ENCODE assay signal across 1 cellular context in the genomic region with DNA sequence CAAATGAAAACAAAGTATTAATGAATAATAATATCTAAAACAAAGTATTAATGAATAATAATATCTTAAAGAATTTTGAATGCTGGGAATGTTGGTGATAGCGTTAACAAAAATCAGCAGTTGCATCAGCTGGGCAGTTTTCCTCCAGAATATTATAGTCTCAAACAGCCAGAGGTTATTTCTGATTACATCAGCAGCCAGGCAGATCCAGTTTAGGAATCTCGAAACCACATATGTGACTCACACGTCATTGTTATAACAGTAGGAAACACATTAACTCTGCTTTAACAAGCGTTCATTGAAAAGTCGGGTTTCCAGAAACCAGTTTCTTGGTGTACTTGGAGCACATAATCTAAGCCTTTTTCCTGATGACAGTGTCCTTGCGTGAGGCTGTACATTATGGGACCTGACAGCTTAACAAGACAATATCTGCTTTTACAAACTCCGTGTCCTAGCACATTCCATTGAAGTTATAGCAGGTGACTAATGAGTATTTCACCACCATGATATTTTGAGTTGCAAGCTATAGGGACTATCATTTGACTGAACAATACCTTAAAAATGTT.
TF ChIP-seq lines count a peak whose summit lies in the region.

No MANE protein-coding gene starts in this region.

TF ChIP-seq in K562, 482 proteins besides CTCF, POLR2A, EP300 and RAD21 (continued from another document and continues in another):
- no peak for TF ChIP-seq ZNF668 (CRISPR knock-in tag; IDR thresholded peaks at IDR 0.05)
- TF ChIP-seq ETV6 (IDR thresholded peaks at IDR 0.05; ENCODE audit: borderline replicate concordance in 1 of 2, low read depth in 2 of 2, low read length in 1 of 2) = peak in 1 of 2 experiments; percentile 14; a peak in 1 of 4 replicates
- TF ChIP-seq ETV6 (CRISPR knock-in tag; IDR thresholded peaks at IDR 0.05; ENCODE audit: borderline replicate concordance) = no peak
- no peak for TF ChIP-seq YBX1 (IDR thresholded peaks at IDR 0.05)
- no peak for TF ChIP-seq THAP12 (CRISPR knock-in tag; IDR thresholded peaks at IDR 0.05)
- no peak for TF ChIP-seq FOXK2 (conservative IDR thresholded peaks at IDR 0.05 in 1 of 2, IDR thresholded peaks at IDR 0.05 in 1 of 2; ENCODE audit: low read depth in 2 of 2)
- TF ChIP-seq ATF6 (CRISPR knock-in tag; IDR thresholded peaks at IDR 0.05) = no peak
- no peak; the same call in 1 of the 2 replicates for TF ChIP-seq GATA2 (CRISPR knock-in tag; IDR thresholded peaks at IDR 0.05)
- peak; percentile 73 for TF ChIP-seq BRD9 (IDR thresholded peaks at IDR 0.05; ENCODE audit: low read depth, partially characterized antibody)
- no peak for TF ChIP-seq CREB3L1 (IDR thresholded peaks at IDR 0.05; ENCODE audit: borderline replicate concordance, low read depth)
- TF ChIP-seq TCF7 (IDR thresholded peaks at IDR 0.05; ENCODE audit: borderline replicate concordance) = no peak
- TF ChIP-seq DPF2 (IDR thresholded peaks at IDR 0.05) = peak; percentile 76
- no peak for TF ChIP-seq ZNF384 (IDR thresholded peaks at IDR 0.05; ENCODE audit: low read depth, low read length)
- TF ChIP-seq DACH1 (IDR thresholded peaks at IDR 0.05; ENCODE audit: partially characterized antibody) = peak; percentile 66
- TF ChIP-seq PTBP1 (IDR thresholded peaks at IDR 0.05; ENCODE audit: low read depth, low read length) = no peak
- peak; percentile 55; the same call in 1 of the 2 replicates for TF ChIP-seq NBN (IDR thresholded peaks at IDR 0.05; ENCODE audit: low read depth)
- no peak for TF ChIP-seq E2F3 (CRISPR knock-in tag; IDR thresholded peaks at IDR 0.05)
- TF ChIP-seq KAT2B (IDR thresholded peaks at IDR 0.05; ENCODE audit: low read depth, low read length) = no peak
- no peak for TF ChIP-seq RBM34 (IDR thresholded peaks at IDR 0.05; ENCODE audit: borderline replicate concordance, insufficient read depth, low read length)
- 0 out of 2 replicates have a peak, but pooled peaks have one; percentile 11 for TF ChIP-seq NR2C1 (IDR thresholded peaks at IDR 0.05)
- no peak; the same call in 1 of the 2 replicates for TF ChIP-seq NR2C1 (tag; IDR thresholded peaks at IDR 0.05)
- no peak for TF ChIP-seq FOXP1 (CRISPR knock-in tag; IDR thresholded peaks at IDR 0.05)
- TF ChIP-seq TCF7L2 (IDR thresholded peaks at IDR 0.05; ENCODE audit: low read depth, low read length) = no peak
- TF ChIP-seq CBX5 (IDR thresholded peaks at IDR 0.05; ENCODE audit: borderline replicate concordance, low read depth) = no peak
- TF ChIP-seq CHD4 (IDR thresholded peaks at IDR 0.05; ENCODE audit: insufficient read depth, insufficient replicate concordance, low read depth, low read length, poor library complexity, severe bottlenecking) = no peak
- TF ChIP-seq SP1 (CRISPR knock-in tag; IDR thresholded peaks at IDR 0.05) = no peak
- no peak for TF ChIP-seq FOXK1 (CRISPR knock-in tag; IDR thresholded peaks at IDR 0.05; ENCODE audit: borderline replicate concordance)
- TF ChIP-seq SIN3B (IDR thresholded peaks at IDR 0.05; ENCODE audit: low read depth) = no peak
- 0 out of 2 replicates have a peak, but pooled peaks have one; percentile 26 for TF ChIP-seq NFRKB (IDR thresholded peaks at IDR 0.05; ENCODE audit: low read depth)
- TF ChIP-seq, protein P1, sequence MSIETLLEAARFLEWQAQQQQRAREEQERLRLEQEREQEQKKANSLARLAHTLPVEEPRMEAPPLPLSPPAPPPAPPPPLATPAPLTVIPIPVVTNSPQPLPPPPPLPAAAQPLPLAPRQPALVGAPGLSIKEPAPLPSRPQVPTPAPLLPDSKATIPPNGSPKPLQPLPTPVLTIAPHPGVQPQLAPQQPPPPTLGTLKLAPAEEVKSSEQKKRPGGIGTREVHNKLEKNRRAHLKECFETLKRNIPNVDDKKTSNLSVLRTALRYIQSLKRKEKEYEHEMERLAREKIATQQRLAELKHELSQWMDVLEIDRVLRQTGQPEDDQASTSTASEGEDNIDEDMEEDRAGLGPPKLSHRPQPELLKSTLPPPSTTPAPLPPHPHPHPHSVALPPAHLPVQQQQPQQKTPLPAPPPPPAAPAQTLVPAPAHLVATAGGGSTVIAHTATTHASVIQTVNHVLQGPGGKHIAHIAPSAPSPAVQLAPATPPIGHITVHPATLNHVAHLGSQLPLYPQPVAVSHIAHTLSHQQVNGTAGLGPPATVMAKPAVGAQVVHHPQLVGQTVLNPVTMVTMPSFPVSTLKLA (conservative IDR thresholded peaks at IDR 0.05) = no peak
- peak; percentile 66 for TF ChIP-seq ZNF175 (CRISPR knock-in tag; IDR thresholded peaks at IDR 0.05; ENCODE audit: low read depth)
- TF ChIP-seq, protein P2, sequence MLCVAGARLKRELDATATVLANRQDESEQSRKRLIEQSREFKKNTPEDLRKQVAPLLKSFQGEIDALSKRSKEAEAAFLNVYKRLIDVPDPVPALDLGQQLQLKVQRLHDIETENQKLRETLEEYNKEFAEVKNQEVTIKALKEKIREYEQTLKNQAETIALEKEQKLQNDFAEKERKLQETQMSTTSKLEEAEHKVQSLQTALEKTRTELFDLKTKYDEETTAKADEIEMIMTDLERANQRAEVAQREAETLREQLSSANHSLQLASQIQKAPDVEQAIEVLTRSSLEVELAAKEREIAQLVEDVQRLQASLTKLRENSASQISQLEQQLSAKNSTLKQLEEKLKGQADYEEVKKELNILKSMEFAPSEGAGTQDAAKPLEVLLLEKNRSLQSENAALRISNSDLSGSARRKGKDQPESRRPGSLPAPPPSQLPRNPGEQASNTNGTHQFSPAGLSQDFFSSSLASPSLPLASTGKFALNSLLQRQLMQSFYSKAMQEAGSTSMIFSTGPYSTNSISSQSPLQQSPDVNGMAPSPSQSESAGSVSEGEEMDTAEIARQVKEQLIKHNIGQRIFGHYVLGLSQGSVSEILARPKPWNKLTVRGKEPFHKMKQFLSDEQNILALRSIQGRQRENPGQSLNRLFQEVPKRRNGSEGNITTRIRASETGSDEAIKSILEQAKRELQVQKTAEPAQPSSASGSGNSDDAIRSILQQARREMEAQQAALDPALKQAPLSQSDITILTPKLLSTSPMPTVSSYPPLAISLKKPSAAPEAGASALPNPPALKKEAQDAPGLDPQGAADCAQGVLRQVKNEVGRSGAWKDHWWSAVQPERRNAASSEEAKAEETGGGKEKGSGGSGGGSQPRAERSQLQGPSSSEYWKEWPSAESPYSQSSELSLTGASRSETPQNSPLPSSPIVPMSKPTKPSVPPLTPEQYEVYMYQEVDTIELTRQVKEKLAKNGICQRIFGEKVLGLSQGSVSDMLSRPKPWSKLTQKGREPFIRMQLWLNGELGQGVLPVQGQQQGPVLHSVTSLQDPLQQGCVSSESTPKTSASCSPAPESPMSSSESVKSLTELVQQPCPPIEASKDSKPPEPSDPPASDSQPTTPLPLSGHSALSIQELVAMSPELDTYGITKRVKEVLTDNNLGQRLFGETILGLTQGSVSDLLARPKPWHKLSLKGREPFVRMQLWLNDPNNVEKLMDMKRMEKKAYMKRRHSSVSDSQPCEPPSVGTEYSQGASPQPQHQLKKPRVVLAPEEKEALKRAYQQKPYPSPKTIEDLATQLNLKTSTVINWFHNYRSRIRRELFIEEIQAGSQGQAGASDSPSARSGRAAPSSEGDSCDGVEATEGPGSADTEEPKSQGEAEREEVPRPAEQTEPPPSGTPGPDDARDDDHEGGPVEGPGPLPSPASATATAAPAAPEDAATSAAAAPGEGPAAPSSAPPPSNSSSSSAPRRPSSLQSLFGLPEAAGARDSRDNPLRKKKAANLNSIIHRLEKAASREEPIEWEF (CRISPR knock-in tag; IDR thresholded peaks at IDR 0.05) = no peak
- TF ChIP-seq SMARCB1 (IDR thresholded peaks at IDR 0.05; ENCODE audit: insufficient read length, low read depth) = no peak
- TF ChIP-seq ZBTB8A (IDR thresholded peaks at IDR 0.05; ENCODE audit: partially characterized antibody) = no peak
- no peak for TF ChIP-seq CBX1 (IDR thresholded peaks at IDR 0.05; ENCODE audit: low read depth)
- TF ChIP-seq PATZ1 (CRISPR knock-in tag; IDR thresholded peaks at IDR 0.05; ENCODE audit: borderline replicate concordance) = no peak
- no peak for TF ChIP-seq KHSRP (IDR thresholded peaks at IDR 0.05)
- TF ChIP-seq, protein P3, sequence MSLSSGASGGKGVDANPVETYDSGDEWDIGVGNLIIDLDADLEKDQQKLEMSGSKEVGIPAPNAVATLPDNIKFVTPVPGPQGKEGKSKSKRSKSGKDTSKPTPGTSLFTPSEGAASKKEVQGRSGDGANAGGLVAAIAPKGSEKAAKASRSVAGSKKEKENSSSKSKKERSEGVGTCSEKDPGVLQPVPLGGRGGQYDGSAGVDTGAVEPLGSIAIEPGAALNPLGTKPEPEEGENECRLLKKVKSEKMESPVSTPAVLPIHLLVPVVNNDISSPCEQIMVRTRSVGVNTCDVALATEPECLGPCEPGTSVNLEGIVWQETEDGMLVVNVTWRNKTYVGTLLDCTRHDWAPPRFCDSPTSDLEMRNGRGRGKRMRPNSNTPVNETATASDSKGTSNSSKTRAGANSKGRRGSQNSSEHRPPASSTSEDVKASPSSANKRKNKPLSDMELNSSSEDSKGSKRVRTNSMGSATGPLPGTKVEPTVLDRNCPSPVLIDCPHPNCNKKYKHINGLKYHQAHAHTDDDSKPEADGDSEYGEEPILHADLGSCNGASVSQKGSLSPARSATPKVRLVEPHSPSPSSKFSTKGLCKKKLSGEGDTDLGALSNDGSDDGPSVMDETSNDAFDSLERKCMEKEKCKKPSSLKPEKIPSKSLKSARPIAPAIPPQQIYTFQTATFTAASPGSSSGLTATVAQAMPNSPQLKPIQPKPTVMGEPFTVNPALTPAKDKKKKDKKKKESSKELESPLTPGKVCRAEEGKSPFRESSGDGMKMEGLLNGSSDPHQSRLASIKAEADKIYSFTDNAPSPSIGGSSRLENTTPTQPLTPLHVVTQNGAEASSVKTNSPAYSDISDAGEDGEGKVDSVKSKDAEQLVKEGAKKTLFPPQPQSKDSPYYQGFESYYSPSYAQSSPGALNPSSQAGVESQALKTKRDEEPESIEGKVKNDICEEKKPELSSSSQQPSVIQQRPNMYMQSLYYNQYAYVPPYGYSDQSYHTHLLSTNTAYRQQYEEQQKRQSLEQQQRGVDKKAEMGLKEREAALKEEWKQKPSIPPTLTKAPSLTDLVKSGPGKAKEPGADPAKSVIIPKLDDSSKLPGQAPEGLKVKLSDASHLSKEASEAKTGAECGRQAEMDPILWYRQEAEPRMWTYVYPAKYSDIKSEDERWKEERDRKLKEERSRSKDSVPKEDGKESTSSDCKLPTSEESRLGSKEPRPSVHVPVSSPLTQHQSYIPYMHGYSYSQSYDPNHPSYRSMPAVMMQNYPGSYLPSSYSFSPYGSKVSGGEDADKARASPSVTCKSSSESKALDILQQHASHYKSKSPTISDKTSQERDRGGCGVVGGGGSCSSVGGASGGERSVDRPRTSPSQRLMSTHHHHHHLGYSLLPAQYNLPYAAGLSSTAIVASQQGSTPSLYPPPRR (CRISPR knock-in tag; IDR thresholded peaks at IDR 0.05; ENCODE audit: borderline replicate concordance) = no peak
- no peak for TF ChIP-seq ZNF217 (CRISPR knock-in tag; IDR thresholded peaks at IDR 0.05)
- TF ChIP-seq CAMTA2 (CRISPR knock-in tag; conservative IDR thresholded peaks at IDR 0.05) = no peak
- TF ChIP-seq BHLHE40 (IDR thresholded peaks at IDR 0.05; ENCODE audit: low read length) = no peak
- no peak for TF ChIP-seq ZNF785 (CRISPR knock-in tag; IDR thresholded peaks at IDR 0.05)
- no peak for TF ChIP-seq ZNF212 (CRISPR knock-in tag; IDR thresholded peaks at IDR 0.05)
